13 cellular contexts compared by ENCODE assay signal in genomic region chr21:26851109-26851944, GRCh38. TPM values are rescaled to one million over a fixed set of nuclear protein-coding genes. Genes with fewer than 3 reads are reported as not detected.
"Had no signal": no experiment of that assay in that cellular context is flagged by ENCODE, and none has a peak within 500 bp of the region (broad histone marks: within the 10 kb centered on the region; RNA-seq: fewer than 3 reads in every experiment).

No MANE protein-coding gene starts in this region.

- H3K27ac Mint-ChIP-seq: activated CD4-positive, alpha-beta memory T cell treated with anti-CD3 and anti-CD28 coated beads for 36 hours; activated naive CD8-positive, alpha-beta T cell; dendritic cell treated with granulocyte-macrophage colony-stimulating factor and Interleukin-4, amounts not matched to agents 40 ng/mL and 50 ng/mL, for 4 days; effector memory CD8-positive, alpha-beta T cell; stimulated activated effector memory CD8-positive, alpha-beta T cell treated with anti-CD3 and anti-CD28 coated beads, Interleukin-12 subunit alpha, Interleukin-12 subunit beta, amount 100 ng/mL, for 72 hours had no signal

- H3K27me3 ChIP-seq: brain microvascular endothelial cell, upper lobe of left lung had no signal

- H3K36me3 ChIP-seq: brain microvascular endothelial cell, upper lobe of left lung had no signal

- H3K4me3 ChIP-seq: skin epidermis, upper lobe of left lung had no signal

- ATAC-seq: activated CD4-positive, CD25-positive, alpha-beta regulatory T cell treated with anti-CD3 and anti-CD28 coated beads, Interleukin-2, amount 50 U/mL, for 24 hours; effector memory CD8-positive, alpha-beta T cell; stimulated activated effector memory CD8-positive, alpha-beta T cell treated with anti-CD3 and anti-CD28 coated beads, Interleukin-12 subunit alpha, Interleukin-12 subunit beta, amount 100 ng/mL, for 72 hours had no signal

- H3K36me3 Mint-ChIP-seq: activated CD4-positive, alpha-beta memory T cell treated with anti-CD3 and anti-CD28 coated beads for 36 hours; activated naive CD8-positive, alpha-beta T cell had no signal

- H3K27ac ChIP-seq: brain microvascular endothelial cell, skin epidermis, upper lobe of left lung had no signal

- H3K9me3 ChIP-seq: upper lobe of left lung had no signal

- DNase-seq: activated CD4-positive, alpha-beta memory T cell treated with anti-CD3 and anti-CD28 coated beads for 36 hours; activated gamma-delta T cell; activated T-cell treated with anti-CD3 and anti-CD28 coated beads, Interleukin-2, amount 50 U/mL, for 48 hours; brain microvascular endothelial cell; effector memory CD8-positive, alpha-beta T cell; retina; T-helper 2 cell; upper lobe of left lung had no signal

- H3K9me3 Mint-ChIP-seq: activated CD4-positive, alpha-beta memory T cell treated with anti-CD3 and anti-CD28 coated beads for 36 hours; dendritic cell treated with granulocyte-macrophage colony-stimulating factor and Interleukin-4, amounts not matched to agents 40 ng/mL and 50 ng/mL, for 4 days; effector memory CD8-positive, alpha-beta T cell; stimulated activated effector memory CD8-positive, alpha-beta T cell treated with anti-CD3 and anti-CD28 coated beads, Interleukin-12 subunit alpha, Interleukin-12 subunit beta, amount 100 ng/mL, for 72 hours had no signal

- H3K4me3 Mint-ChIP-seq: activated CD4-positive, alpha-beta memory T cell treated with anti-CD3 and anti-CD28 coated beads for 36 hours; activated naive CD8-positive, alpha-beta T cell; dendritic cell treated with granulocyte-macrophage colony-stimulating factor and Interleukin-4, amounts not matched to agents 40 ng/mL and 50 ng/mL, for 4 days; effector memory CD8-positive, alpha-beta T cell; stimulated activated effector memory CD8-positive, alpha-beta T cell treated with anti-CD3 and anti-CD28 coated beads, Interleukin-12 subunit alpha, Interleukin-12 subunit beta, amount 100 ng/mL, for 72 hours had no signal

RNA-seq across cellular contexts. Expression of gene ADAMTS1, which starts 6.1 kb away (rescaled TPM):
- total RNA-seq: activated CD4-positive, alpha-beta memory T cell treated with anti-CD3 and anti-CD28 coated beads for 36 hours had no signal
